1 cellular context compared by ENCODE assay signal in the genomic region with DNA sequence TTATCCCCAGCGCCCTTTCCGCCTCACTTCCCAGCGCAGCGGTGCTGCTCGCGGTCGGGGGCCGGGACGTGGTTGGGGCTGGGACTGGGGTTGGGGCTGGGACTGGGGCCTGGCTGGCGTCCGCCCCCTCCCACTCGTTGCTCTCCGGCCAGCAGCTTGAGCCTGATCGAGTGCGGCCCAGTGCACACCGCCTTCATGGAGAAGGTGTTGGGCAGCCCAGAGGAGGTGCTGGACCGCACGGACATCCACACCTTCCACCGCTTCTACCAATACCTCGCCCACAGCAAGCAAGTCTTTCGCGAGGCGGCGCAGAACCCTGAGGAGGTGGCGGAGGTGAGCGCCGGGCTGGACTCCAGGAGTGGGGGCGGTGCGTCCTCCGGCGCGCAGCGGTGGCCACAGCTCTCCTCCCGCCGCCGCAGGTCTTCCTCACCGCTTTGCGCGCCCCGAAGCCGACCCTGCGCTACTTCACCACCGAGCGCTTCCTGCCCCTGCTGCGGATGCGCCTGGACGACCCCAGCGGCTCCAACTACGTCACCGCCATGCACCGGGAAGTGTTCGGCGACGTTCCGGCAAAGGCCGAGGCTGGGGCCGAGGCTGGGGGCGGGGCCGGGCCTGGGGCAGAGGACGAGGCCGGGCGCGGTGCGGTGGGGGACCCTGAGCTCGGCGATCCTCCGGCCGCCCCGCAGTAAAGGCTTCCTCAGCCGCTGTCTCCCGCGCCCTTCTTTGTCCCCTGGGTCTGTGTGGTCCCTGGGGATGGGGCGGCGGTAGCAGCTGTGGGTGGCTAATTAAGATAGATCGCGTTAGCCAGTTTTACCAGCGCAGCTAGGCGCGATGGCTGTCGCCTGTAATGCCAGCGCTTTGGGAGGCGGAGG.
TF ChIP-seq lines count a peak whose summit lies in the region.

No MANE protein-coding gene starts in this region.

TF ChIP-seq in PFSK-1, 5 proteins besides CTCF, POLR2A, EP300 and RAD21 (continued from another document):
- TF ChIP-seq, protein P1, sequence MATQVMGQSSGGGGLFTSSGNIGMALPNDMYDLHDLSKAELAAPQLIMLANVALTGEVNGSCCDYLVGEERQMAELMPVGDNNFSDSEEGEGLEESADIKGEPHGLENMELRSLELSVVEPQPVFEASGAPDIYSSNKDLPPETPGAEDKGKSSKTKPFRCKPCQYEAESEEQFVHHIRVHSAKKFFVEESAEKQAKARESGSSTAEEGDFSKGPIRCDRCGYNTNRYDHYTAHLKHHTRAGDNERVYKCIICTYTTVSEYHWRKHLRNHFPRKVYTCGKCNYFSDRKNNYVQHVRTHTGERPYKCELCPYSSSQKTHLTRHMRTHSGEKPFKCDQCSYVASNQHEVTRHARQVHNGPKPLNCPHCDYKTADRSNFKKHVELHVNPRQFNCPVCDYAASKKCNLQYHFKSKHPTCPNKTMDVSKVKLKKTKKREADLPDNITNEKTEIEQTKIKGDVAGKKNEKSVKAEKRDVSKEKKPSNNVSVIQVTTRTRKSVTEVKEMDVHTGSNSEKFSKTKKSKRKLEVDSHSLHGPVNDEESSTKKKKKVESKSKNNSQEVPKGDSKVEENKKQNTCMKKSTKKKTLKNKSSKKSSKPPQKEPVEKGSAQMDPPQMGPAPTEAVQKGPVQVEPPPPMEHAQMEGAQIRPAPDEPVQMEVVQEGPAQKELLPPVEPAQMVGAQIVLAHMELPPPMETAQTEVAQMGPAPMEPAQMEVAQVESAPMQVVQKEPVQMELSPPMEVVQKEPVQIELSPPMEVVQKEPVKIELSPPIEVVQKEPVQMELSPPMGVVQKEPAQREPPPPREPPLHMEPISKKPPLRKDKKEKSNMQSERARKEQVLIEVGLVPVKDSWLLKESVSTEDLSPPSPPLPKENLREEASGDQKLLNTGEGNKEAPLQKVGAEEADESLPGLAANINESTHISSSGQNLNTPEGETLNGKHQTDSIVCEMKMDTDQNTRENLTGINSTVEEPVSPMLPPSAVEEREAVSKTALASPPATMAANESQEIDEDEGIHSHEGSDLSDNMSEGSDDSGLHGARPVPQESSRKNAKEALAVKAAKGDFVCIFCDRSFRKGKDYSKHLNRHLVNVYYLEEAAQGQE (IDR thresholded peaks at IDR 0.05; ENCODE audit: insufficient read depth in 1 of 2, low read depth in 2 of 2, low read length in 2 of 2): peak in 1 of 2 experiments; percentile 70; a peak in 2 of 4 replicates
- TF ChIP-seq SIN3A (IDR thresholded peaks at IDR 0.05; ENCODE audit: borderline replicate concordance, insufficient read depth, low read length) (peak; percentile 91), POLR2AphosphoS5 (IDR thresholded peaks at IDR 0.05; ENCODE audit: low read depth, low read length) (peak; percentile 90), FOXP2 (optimal IDR thresholded peaks at IDR 0.05; ENCODE audit: borderline replicate concordance, extremely low read depth, extremely low read length, insufficient read depth) (peak; percentile 42)
